1 cellular context compared by ENCODE assay signal in genomic region chr2:238285653-238286082, GRCh38.
TF ChIP-seq lines count a peak whose summit lies in the region.

No MANE protein-coding gene starts in this region.

TF ChIP-seq in GM23338, 12 proteins besides CTCF, POLR2A, EP300 and RAD21 (continued from another document):
- TF ChIP-seq ZNF462 (CRISPR knock-in tag; IDR thresholded peaks at IDR 0.05) (no peak), POLR2AphosphoS5 (IDR thresholded peaks at IDR 0.05; ENCODE audit: low read depth) (no peak), JUNB (IDR thresholded peaks at IDR 0.05; ENCODE audit: unreplicated experiment) (no peak), EZH2phosphoT487 (IDR thresholded peaks at IDR 0.05; ENCODE audit: unreplicated experiment) (no peak), EZH2 (IDR thresholded peaks at IDR 0.05; ENCODE audit: low read depth, unreplicated experiment) (no peak), NANOG (IDR thresholded peaks at IDR 0.05; ENCODE audit: borderline replicate concordance) (no peak), STAT1 (IDR thresholded peaks at IDR 0.05; ENCODE audit: unreplicated experiment) (no peak)
TF ChIP-seq in GM23338: peak in this region for 0.
